Comparison of ENCODE assay signal across 15 cellular contexts in the genomic region with DNA sequence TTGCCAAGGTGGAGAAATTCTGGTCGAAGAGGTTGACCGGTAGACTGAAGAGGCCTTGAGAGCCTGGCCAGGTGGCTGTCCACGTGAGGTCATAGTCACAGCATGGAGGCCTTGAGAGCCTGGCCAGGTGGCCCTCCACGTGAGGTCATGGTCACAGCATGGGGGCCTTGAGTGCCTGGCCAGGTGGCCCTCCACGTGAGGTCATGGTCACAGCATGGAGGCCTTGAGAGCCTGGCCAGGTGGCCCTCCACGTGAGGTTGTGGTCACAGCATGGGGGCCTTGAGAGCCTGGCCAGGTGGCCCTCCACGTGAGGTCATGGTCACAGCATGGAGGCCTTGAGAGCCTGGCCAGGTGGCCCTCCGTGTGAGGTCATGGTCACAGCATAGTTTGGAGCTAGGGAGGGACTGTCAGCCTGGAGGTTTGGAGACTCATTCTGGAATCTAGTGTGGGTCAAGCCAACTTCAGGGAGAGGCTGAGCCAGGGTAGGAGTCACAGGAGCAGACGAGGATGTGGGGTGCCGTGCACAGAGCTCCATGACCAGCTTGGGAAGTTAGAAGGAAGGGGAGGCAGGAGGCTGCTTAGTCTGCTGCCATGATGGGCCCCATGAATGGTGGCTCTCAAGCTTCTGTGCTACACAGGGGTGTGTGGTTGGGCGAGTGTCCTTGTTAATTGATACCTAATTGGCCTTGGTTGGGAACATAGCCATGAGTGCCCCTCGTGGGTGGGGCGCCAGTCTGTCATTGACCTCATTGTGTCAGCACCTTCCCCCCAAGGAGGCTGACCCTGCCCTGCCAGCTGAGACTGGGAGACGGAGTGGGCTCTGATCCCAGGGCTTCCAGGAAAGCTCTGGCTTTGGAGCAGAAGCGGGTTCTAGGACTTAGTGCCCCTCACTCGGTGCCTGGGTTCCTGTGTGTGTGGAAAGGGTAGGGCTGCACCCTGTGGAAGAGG. TPM values are rescaled to one million over a fixed set of nuclear protein-coding genes. Genes with fewer than 3 reads are reported as not detected.
DNase-seq lines count a peak whose midpoint lies in the region; ATAC-seq and TF ChIP-seq lines count a peak whose summit lies in the region.
"Had no signal": no experiment of that assay in that cellular context is flagged by ENCODE, and none has a peak within 500 bp of the region (broad histone marks: within the 10 kb centered on the region; RNA-seq: fewer than 3 reads in every experiment).

No MANE protein-coding gene starts in this region.

- H3K4me1 Mint-ChIP-seq in activated naive CD4-positive, alpha-beta T cell treated with anti-CD3 and anti-CD28 coated beads for 36 hours (ENCODE audit: low read depth) = peaks cover 22% of the 10 kb centered on the region
- H3K4me1 Mint-ChIP-seq in activated naive CD4-positive, alpha-beta T cell treated with anti-CD3 and anti-CD28 coated beads, Interleukin-2, amount 10 ng/mL, durations not matched to agents 7 days and 5 days = peaks cover 30% of the 10 kb centered on the region
- peaks cover 36% of the 10 kb centered on the region for H3K4me1 Mint-ChIP-seq in T-helper 17 cell
- H3K4me1 Mint-ChIP-seq in endothelial cell (ENCODE audit: unreplicated experiment) = peaks cover 29% of the 10 kb centered on the region
- peaks cover 32 to 62% of the 10 kb centered on the region in 2 donors for H3K4me1 Mint-ChIP-seq in stimulated activated naive B cell treated with anti-CD40 and anti-IgM and Interleukin-4, amounts not matched to agents 10 μg/mL and 1 μg/mL and 100 μg/mL, for 72 hours

- no peaks in the 10 kb centered on the region for H3K9me3 Mint-ChIP-seq in activated naive CD4-positive, alpha-beta T cell treated with anti-CD3 and anti-CD28 coated beads for 36 hours
- H3K9me3 Mint-ChIP-seq in activated naive CD4-positive, alpha-beta T cell treated with anti-CD3 and anti-CD28 coated beads, Interleukin-2, amount 10 ng/mL, durations not matched to agents 7 days and 5 days = no peaks in the 10 kb centered on the region
- no peaks in the 10 kb centered on the region for H3K9me3 Mint-ChIP-seq in endothelial cell (ENCODE audit: unreplicated experiment)
- no peaks in the 10 kb centered on the region for H3K9me3 Mint-ChIP-seq in stimulated activated naive B cell treated with anti-CD40 and anti-IgM and Interleukin-4, amounts not matched to agents 10 μg/mL and 1 μg/mL and 100 μg/mL, for 72 hours

- DNase-seq in activated naive CD4-positive, alpha-beta T cell treated with anti-CD3 and anti-CD28 coated beads for 36 hours = no peak
- no peak for DNase-seq in activated naive CD4-positive, alpha-beta T cell treated with anti-CD3 and anti-CD28 coated beads, Interleukin-2, amount 10 ng/mL, durations not matched to agents 7 days and 5 days
- DNase-seq in T-helper 17 cell (no peak), endothelial cell (ENCODE audit: low spot score) (no peak), RPMI8226 (no peak)
- DNase-seq in stimulated activated naive B cell treated with anti-CD40 and anti-IgM and Interleukin-4, amounts not matched to agents 10 μg/mL and 1 μg/mL and 100 μg/mL, for 72 hours = no peak
- DNase-seq: ACHN; activated effector memory CD4-positive, alpha-beta T cell treated with anti-CD3 and anti-CD28 coated beads, Interleukin-2, amount 50 U/mL, for 16 hours; NCI-H1048; NCI-H526 treated with DMSO at 0.1 percent for 48 hours; transverse colon; WERI-Rb-1 had no signal

- TF ChIP-seq CTCF in endothelial cell (IDR thresholded peaks at IDR 0.05; ENCODE audit: unreplicated experiment) = no peak

- peaks cover 34% of the 10 kb centered on the region for H3K36me3 Mint-ChIP-seq in activated naive CD4-positive, alpha-beta T cell treated with anti-CD3 and anti-CD28 coated beads for 36 hours (ENCODE audit: low read depth)
- peaks cover 43% of the 10 kb centered on the region for H3K36me3 Mint-ChIP-seq in activated naive CD4-positive, alpha-beta T cell treated with anti-CD3 and anti-CD28 coated beads, Interleukin-2, amount 10 ng/mL, durations not matched to agents 7 days and 5 days
- H3K36me3 Mint-ChIP-seq in T-helper 17 cell (ENCODE audit: low read depth) = peaks cover 10% of the 10 kb centered on the region
- peaks cover 38% of the 10 kb centered on the region for H3K36me3 Mint-ChIP-seq in endothelial cell (ENCODE audit: low read depth, unreplicated experiment)
- peaks cover 36 to 61% of the 10 kb centered on the region in 2 donors for H3K36me3 Mint-ChIP-seq in stimulated activated naive B cell treated with anti-CD40 and anti-IgM and Interleukin-4, amounts not matched to agents 10 μg/mL and 1 μg/mL and 100 μg/mL, for 72 hours

- ATAC-seq in T-helper 17 cell (no peak), HG03045 (IDR thresholded peaks at IDR 0.05; ENCODE audit: unreplicated experiment) (no peak), GM19328 (IDR thresholded peaks at IDR 0.05; ENCODE audit: unreplicated experiment) (no peak)
- no peak for ATAC-seq in stimulated activated naive B cell treated with anti-CD40 and anti-IgM and Interleukin-4, amounts not matched to agents 10 μg/mL and 1 μg/mL and 100 μg/mL, for 72 hours (replicated peaks)

- H3K9me3 ChIP-seq in T-helper 17 cell (ENCODE audit: control insufficient read depth, low read length, poor library complexity, severe bottlenecking) = no peaks in the 10 kb centered on the region
- H3K9me3 ChIP-seq: transverse colon had no signal

- CTCF ChIA-PET in activated naive CD4-positive, alpha-beta T cell treated with anti-CD3 and anti-CD28 coated beads for 36 hours (lab: Charles Lee) = interaction anchor here (0.7 kb wide), 1 partner anchor 11 kb away, joined by 3 read pairs; the partner anchor contains the start of gene LENG8
- CTCF ChIA-PET in activated naive CD4-positive, alpha-beta T cell treated with anti-CD3 and anti-CD28 coated beads, Interleukin-2, amount 10 ng/mL, durations not matched to agents 7 days and 5 days (lab: Charles Lee) = no interaction called here

- H3K27ac Mint-ChIP-seq in activated naive CD4-positive, alpha-beta T cell treated with anti-CD3 and anti-CD28 coated beads for 36 hours = peak overlapping the region; percentile 32
- no peak overlapping the region for H3K27ac Mint-ChIP-seq in activated naive CD4-positive, alpha-beta T cell treated with anti-CD3 and anti-CD28 coated beads, Interleukin-2, amount 10 ng/mL, durations not matched to agents 7 days and 5 days
- H3K27ac Mint-ChIP-seq in T-helper 17 cell (peak overlapping the region; percentile 85), endothelial cell (ENCODE audit: unreplicated experiment) (no peak overlapping the region)
- peak overlapping the region; percentile 82 for H3K27ac Mint-ChIP-seq in stimulated activated naive B cell treated with anti-CD40 and anti-IgM and Interleukin-4, amounts not matched to agents 10 μg/mL and 1 μg/mL and 100 μg/mL, for 72 hours

- no peaks in the 10 kb centered on the region for H3K27me3 Mint-ChIP-seq in activated naive CD4-positive, alpha-beta T cell treated with anti-CD3 and anti-CD28 coated beads for 36 hours (ENCODE audit: low read depth)
- H3K27me3 Mint-ChIP-seq in activated naive CD4-positive, alpha-beta T cell treated with anti-CD3 and anti-CD28 coated beads, Interleukin-2, amount 10 ng/mL, durations not matched to agents 7 days and 5 days = peaks cover 6% of the 10 kb centered on the region
- H3K27me3 Mint-ChIP-seq in T-helper 17 cell (no peaks in the 10 kb centered on the region), endothelial cell (ENCODE audit: unreplicated experiment) (peaks cover 27% of the 10 kb centered on the region)
- no peaks in the 10 kb centered on the region for H3K27me3 Mint-ChIP-seq in stimulated activated naive B cell treated with anti-CD40 and anti-IgM and Interleukin-4, amounts not matched to agents 10 μg/mL and 1 μg/mL and 100 μg/mL, for 72 hours

- intact Hi-C loops in activated naive CD4-positive, alpha-beta T cell treated with anti-CD3 and anti-CD28 coated beads for 36 hours (cut with micrococcal nuclease) = loop anchor here (5.0 to 10.0 kb wide), 6 partner anchors 342 to 1663 kb away; partner anchors contain the start of genes BRSK1, HSPBP1, PRPF31 and RPL28

- H3K4me3 Mint-ChIP-seq in activated naive CD4-positive, alpha-beta T cell treated with anti-CD3 and anti-CD28 coated beads for 36 hours = no peak overlapping the region
- no peak overlapping the region for H3K4me3 Mint-ChIP-seq in activated naive CD4-positive, alpha-beta T cell treated with anti-CD3 and anti-CD28 coated beads, Interleukin-2, amount 10 ng/mL, durations not matched to agents 7 days and 5 days
- peak overlapping the region; percentile 69 for H3K4me3 Mint-ChIP-seq in T-helper 17 cell
- peak overlapping the region; percentile 82 for H3K4me3 Mint-ChIP-seq in endothelial cell (ENCODE audit: unreplicated experiment)
- H3K4me3 Mint-ChIP-seq in stimulated activated naive B cell treated with anti-CD40 and anti-IgM and Interleukin-4, amounts not matched to agents 10 μg/mL and 1 μg/mL and 100 μg/mL, for 72 hours = peak overlapping the region in 1 of 2 donors; percentile 51

RNA-seq across cellular contexts. Expression of gene LENG9, which starts 4.0 kb away (rescaled TPM):
- total RNA-seq in activated naive CD4-positive, alpha-beta T cell treated with anti-CD3 and anti-CD28 coated beads for 36 hours = 1 to 10 TPM; 5.7 to 7.1 TPM
- total RNA-seq in T-helper 17 cell = 1 to 10 TPM; 4.4 to 6.0 TPM
- 3.4 TPM for total RNA-seq in endothelial cell (ENCODE audit: unreplicated experiment)

RNA-seq across cellular contexts. Expression of gene LENG8, which starts 10.6 kb away (rescaled TPM):
- total RNA-seq in activated naive CD4-positive, alpha-beta T cell treated with anti-CD3 and anti-CD28 coated beads for 36 hours = 100 to 1,000 TPM; 171 to 175 TPM
- total RNA-seq in T-helper 17 cell (100 to 1,000 TPM; 471 to 480 TPM), endothelial cell (ENCODE audit: unreplicated experiment) (162 TPM)

RNA-seq across cellular contexts. Expression of gene CDC42EP5, which starts 13.5 kb away (rescaled TPM):
- not detected for total RNA-seq in activated naive CD4-positive, alpha-beta T cell treated with anti-CD3 and anti-CD28 coated beads for 36 hours
- total RNA-seq in T-helper 17 cell (not detected), endothelial cell (ENCODE audit: unreplicated experiment) (21.4 TPM)

RNA-seq across cellular contexts. Expression of gene LAIR2, which starts 43.1 kb away (rescaled TPM):
- under 1 TPM; 0.45 to 0.69 TPM for total RNA-seq in activated naive CD4-positive, alpha-beta T cell treated with anti-CD3 and anti-CD28 coated beads for 36 hours
- total RNA-seq in T-helper 17 cell = 1 to 10 TPM in 1 of 2 donors, under 1 TPM in 1; 0.94 to 1.7 TPM
- not detected for total RNA-seq in endothelial cell (ENCODE audit: unreplicated experiment)
- total RNA-seq: Right ventricle myocardium superior had no signal

RNA-seq across cellular contexts. Expression of gene TTYH1, which starts 44.3 kb away (rescaled TPM):
- total RNA-seq in activated naive CD4-positive, alpha-beta T cell treated with anti-CD3 and anti-CD28 coated beads for 36 hours = not detected
- not detected for total RNA-seq in T-helper 17 cell
- 10.4 TPM for total RNA-seq in endothelial cell (ENCODE audit: unreplicated experiment)

Comparison
In these comparisons a context has a peak if more than half of its experiments do, and no peak if none do; other contexts are left out.
1. H3K27ac Mint-ChIP-seq: peak in activated naive CD4-positive, alpha-beta T cell treated with anti-CD3 and anti-CD28 coated beads for 36 hours (single experiment), T-helper 17 cell (single experiment) and stimulated activated naive B cell treated with anti-CD40 and anti-IgM and Interleukin-4, amounts not matched to agents 10 μg/mL and 1 μg/mL and 100 μg/mL, for 72 hours (single experiment); none in activated naive CD4-positive, alpha-beta T cell treated with anti-CD3 and anti-CD28 coated beads, Interleukin-2, amount 10 ng/mL, durations not matched to agents 7 days and 5 days (single experiment) and endothelial cell (single experiment).
2. H3K4me3 Mint-ChIP-seq: peak in T-helper 17 cell (single experiment) and endothelial cell (single experiment); none in activated naive CD4-positive, alpha-beta T cell treated with anti-CD3 and anti-CD28 coated beads for 36 hours (single experiment) and activated naive CD4-positive, alpha-beta T cell treated with anti-CD3 and anti-CD28 coated beads, Interleukin-2, amount 10 ng/mL, durations not matched to agents 7 days and 5 days (single experiment).
3. RNA of gene CDC42EP5, which starts 13.5 kb away (total RNA-seq): 21.4 TPM in endothelial cell (single experiment); not detected in activated naive CD4-positive, alpha-beta T cell treated with anti-CD3 and anti-CD28 coated beads for 36 hours and not detected in T-helper 17 cell; every median in the first group is over 10 times any median in the second.